In the genomic region with DNA sequence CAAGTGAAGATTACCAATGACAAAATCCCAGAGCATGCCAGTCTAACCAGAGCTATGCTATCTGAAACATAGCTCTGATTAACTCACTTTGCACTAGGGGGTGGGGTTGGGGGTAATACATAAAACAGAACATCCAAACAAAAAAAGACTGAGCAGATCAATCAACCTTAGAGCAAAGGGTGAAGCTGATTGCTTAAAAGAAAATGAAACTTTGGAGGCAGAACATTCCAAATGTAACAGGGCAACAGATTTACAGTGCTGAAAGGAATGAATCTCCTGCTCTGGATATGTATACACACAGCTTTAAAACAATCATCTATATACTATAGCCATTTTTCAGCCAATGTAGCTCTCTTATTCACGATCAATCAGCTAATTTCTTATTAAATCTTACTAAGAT, we compare ENCODE assay signal across 1 cellular context.
TF ChIP-seq lines count a peak whose summit lies in the region.

No MANE protein-coding gene starts in this region.

TF ChIP-seq in liver, 16 proteins besides CTCF, POLR2A, EP300 and RAD21 (continued from another document):
- TF ChIP-seq HNF4G (IDR thresholded peaks at IDR 0.05) (no peak), EGR1 (IDR thresholded peaks at IDR 0.05; ENCODE audit: low read depth in 2 of 2) (no peak), HNF4A (conservative IDR thresholded peaks at IDR 0.05) (peak; percentile 63 to 69)
- TF ChIP-seq, protein P1, sequence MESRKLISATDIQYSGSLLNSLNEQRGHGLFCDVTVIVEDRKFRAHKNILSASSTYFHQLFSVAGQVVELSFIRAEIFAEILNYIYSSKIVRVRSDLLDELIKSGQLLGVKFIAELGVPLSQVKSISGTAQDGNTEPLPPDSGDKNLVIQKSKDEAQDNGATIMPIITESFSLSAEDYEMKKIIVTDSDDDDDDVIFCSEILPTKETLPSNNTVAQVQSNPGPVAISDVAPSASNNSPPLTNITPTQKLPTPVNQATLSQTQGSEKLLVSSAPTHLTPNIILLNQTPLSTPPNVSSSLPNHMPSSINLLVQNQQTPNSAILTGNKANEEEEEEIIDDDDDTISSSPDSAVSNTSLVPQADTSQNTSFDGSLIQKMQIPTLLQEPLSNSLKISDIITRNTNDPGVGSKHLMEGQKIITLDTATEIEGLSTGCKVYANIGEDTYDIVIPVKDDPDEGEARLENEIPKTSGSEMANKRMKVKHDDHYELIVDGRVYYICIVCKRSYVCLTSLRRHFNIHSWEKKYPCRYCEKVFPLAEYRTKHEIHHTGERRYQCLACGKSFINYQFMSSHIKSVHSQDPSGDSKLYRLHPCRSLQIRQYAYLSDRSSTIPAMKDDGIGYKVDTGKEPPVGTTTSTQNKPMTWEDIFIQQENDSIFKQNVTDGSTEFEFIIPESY (IDR thresholded peaks at IDR 0.05) = no peak
TF ChIP-seq in liver: peak in this region for 6.
